In the genomic region with DNA sequence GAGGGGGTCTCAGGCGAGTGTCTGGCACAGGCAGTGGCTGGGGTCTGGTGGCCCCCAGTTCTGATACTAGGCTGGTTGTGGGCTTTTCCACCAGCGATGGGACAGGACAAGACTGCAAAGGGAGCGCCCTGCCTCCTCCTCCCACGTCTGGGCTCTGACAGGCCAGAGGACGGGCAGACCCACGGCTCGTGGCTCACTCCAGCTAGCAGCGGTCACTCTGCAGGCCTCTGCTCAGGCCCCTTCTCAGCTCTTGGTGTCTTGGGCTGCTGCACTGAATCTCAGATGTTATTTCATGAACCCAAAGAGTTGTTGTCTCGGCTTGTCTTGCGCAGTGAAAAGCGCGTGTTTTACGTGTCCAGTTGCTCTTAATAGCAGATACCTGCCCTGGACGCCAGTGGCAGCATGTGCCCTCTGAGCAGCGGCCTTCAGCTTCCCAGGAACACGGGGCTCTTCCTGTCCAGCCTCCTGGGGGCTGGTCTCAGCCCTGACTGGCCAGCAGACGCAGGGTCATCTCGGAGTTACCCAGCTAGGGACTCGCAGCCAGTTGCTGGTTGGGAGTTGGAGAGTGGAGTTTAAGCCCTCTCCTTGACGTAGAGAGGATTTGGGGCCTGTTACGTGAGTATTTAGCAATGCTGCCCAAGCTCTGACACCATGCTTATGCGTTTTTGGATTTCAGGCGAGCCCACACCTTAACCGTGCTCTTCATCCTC, we compare ENCODE assay signal across 26 cellular contexts. TPM values are rescaled to one million over a fixed set of nuclear protein-coding genes. Genes with fewer than 3 reads are reported as not detected.
DNase-seq lines count a peak whose midpoint lies in the region; ATAC-seq and TF ChIP-seq lines count a peak whose summit lies in the region.
"Had no signal": no experiment of that assay in that cellular context is flagged by ENCODE, and none has a peak within 500 bp of the region (broad histone marks: within the 10 kb centered on the region; RNA-seq: fewer than 3 reads in every experiment).

No MANE protein-coding gene starts in this region.

- no peak for ATAC-seq in WTC11
- no peak for ATAC-seq in Right ventricle myocardium superior (ENCODE audit: poor library complexity)
- ATAC-seq in lung (ENCODE audit: insufficient read depth, low FRiP score) = no peak
- ATAC-seq in activated CD8-positive, alpha-beta memory T cell treated with anti-CD3 and anti-CD28 coated beads, Interleukin-2, amount 10 ng/mL, durations not matched to agents 7 days and 5 days = no peak
- ATAC-seq: activated T-cell treated with anti-CD3 and anti-CD28 coated beads, Interleukin-2, amount 50 U/mL, for 72 hours; body of pancreas; HCT116; natural killer cell had no signal

- H3K9me3 ChIP-seq in lung (ENCODE audit: control insufficient read depth in 2 of 2, insufficient read depth in 1 of 2, low read length in 1 of 2) = no peaks in the 10 kb centered on the region
- H3K9me3 ChIP-seq: body of pancreas, MG63, ovary, spleen, upper lobe of right lung had no signal

- no peaks in the 10 kb centered on the region for H3K27me3 Mint-ChIP-seq in WTC11 (ENCODE audit: low read depth)
- no peaks in the 10 kb centered on the region for H3K27me3 Mint-ChIP-seq in type B pancreatic cell
- no peaks in the 10 kb centered on the region for H3K27me3 Mint-ChIP-seq in activated CD8-positive, alpha-beta memory T cell treated with anti-CD3 and anti-CD28 coated beads, Interleukin-2, amount 10 ng/mL, durations not matched to agents 7 days and 5 days

- no peaks in the 10 kb centered on the region for H3K27me3 ChIP-seq in lung (ENCODE audit: control insufficient read depth, insufficient read depth)
- H3K27me3 ChIP-seq: body of pancreas, MG63, ovary, spleen, upper lobe of right lung had no signal

- H3K9me3 Mint-ChIP-seq in WTC11 (no peaks in the 10 kb centered on the region), type B pancreatic cell (no peaks in the 10 kb centered on the region)
- H3K9me3 Mint-ChIP-seq in activated CD8-positive, alpha-beta memory T cell treated with anti-CD3 and anti-CD28 coated beads, Interleukin-2, amount 10 ng/mL, durations not matched to agents 7 days and 5 days (ENCODE audit: low read depth) = no peaks in the 10 kb centered on the region
- H3K9me3 Mint-ChIP-seq: activated T-cell treated with anti-CD3 and anti-CD28 coated beads, Interleukin-2, amount 50 U/mL, for 72 hours; CD14-positive monocyte; natural killer cell had no signal

- H3K4me1 Mint-ChIP-seq in WTC11 = peaks cover 31% of the 10 kb centered on the region
- peaks cover 9% of the 10 kb centered on the region for H3K4me1 Mint-ChIP-seq in type B pancreatic cell (ENCODE audit: unreplicated experiment)
- H3K4me1 Mint-ChIP-seq in activated CD8-positive, alpha-beta memory T cell treated with anti-CD3 and anti-CD28 coated beads, Interleukin-2, amount 10 ng/mL, durations not matched to agents 7 days and 5 days = peaks cover 30% of the 10 kb centered on the region

- peaks cover 0 to 17% of the 10 kb centered on the region in 2 donors for H3K36me3 ChIP-seq in lung (ENCODE audit: control insufficient read depth in 2 of 2, insufficient read depth in 2 of 2, low read length in 2 of 2)
- H3K36me3 ChIP-seq: ovary had no signal

- H3K4me1 ChIP-seq in lung (ENCODE audit: control insufficient read depth in 2 of 2, insufficient read depth in 2 of 2, low read length in 2 of 2) = peaks cover 0 to 2% of the 10 kb centered on the region in 2 donors
- H3K4me1 ChIP-seq: body of pancreas, upper lobe of right lung had no signal

- no peak for TF ChIP-seq CTCF in WTC11 (IDR thresholded peaks at IDR 0.05)
- no peak for TF ChIP-seq CTCF in lung (IDR thresholded peaks at IDR 0.05; ENCODE audit: control extremely low read depth, extremely low read depth)
- TF ChIP-seq CTCF in type B pancreatic cell (conservative IDR thresholded peaks at IDR 0.05) = no peak

- 94 to 95% methylated on average over 24 of the region's 24 CpGs for WGBS in lung, 2 donors

- POLR2A ChIA-PET in WTC11 (lab: Charles Lee) = no interaction called here

- peak overlapping the region; percentile 48 to 71 for H3K27ac ChIP-seq in lung (ENCODE audit: low read depth in 1 of 2, low read length in 1 of 2)
- H3K27ac ChIP-seq: body of pancreas, epithelial cell of prostate, ovary, spleen had no signal

- CTCF ChIA-PET in WTC11 (lab: Charles Lee) = no interaction called here
- CTCF ChIA-PET in activated CD8-positive, alpha-beta memory T cell treated with anti-CD3 and anti-CD28 coated beads, Interleukin-2, amount 10 ng/mL, durations not matched to agents 7 days and 5 days (lab: Charles Lee) = no interaction called here

- 0 out of 2 replicates have a peak overlapping the region, but pooled peaks have one; percentile 53 for H3K27ac Mint-ChIP-seq in WTC11
- peak overlapping the region; percentile 99 for H3K27ac Mint-ChIP-seq in type B pancreatic cell
- H3K27ac Mint-ChIP-seq in activated CD8-positive, alpha-beta memory T cell treated with anti-CD3 and anti-CD28 coated beads, Interleukin-2, amount 10 ng/mL, durations not matched to agents 7 days and 5 days = no peak overlapping the region
- H3K27ac Mint-ChIP-seq: activated T-cell treated with anti-CD3 and anti-CD28 coated beads, Interleukin-2, amount 50 U/mL, for 72 hours; natural killer cell had no signal

- H3K36me3 Mint-ChIP-seq in WTC11 (peaks cover 9% of the 10 kb centered on the region; the same call in 1 of the 2 replicates), type B pancreatic cell (peaks cover 12% of the 10 kb centered on the region)
- H3K36me3 Mint-ChIP-seq in activated CD8-positive, alpha-beta memory T cell treated with anti-CD3 and anti-CD28 coated beads, Interleukin-2, amount 10 ng/mL, durations not matched to agents 7 days and 5 days = peaks cover 3% of the 10 kb centered on the region
- H3K36me3 Mint-ChIP-seq: natural killer cell had no signal

- no peak overlapping the region for H3K4me3 ChIP-seq in lung
- H3K4me3 ChIP-seq: body of pancreas, MG63, ovary, spleen had no signal

- no peak overlapping the region for H3K4me3 Mint-ChIP-seq in WTC11
- no peak overlapping the region for H3K4me3 Mint-ChIP-seq in type B pancreatic cell
- H3K4me3 Mint-ChIP-seq in activated CD8-positive, alpha-beta memory T cell treated with anti-CD3 and anti-CD28 coated beads, Interleukin-2, amount 10 ng/mL, durations not matched to agents 7 days and 5 days = no peak overlapping the region
- H3K4me3 Mint-ChIP-seq: activated T-cell treated with anti-CD3 and anti-CD28 coated beads, Interleukin-2, amount 50 U/mL, for 72 hours; CD14-positive monocyte; natural killer cell had no signal

- intact Hi-C loops in Right ventricle myocardium superior (cut with DNase I) = no loop called here

- DNase-seq in WTC11 (ENCODE audit: low spot score) = no peak
- peak; percentile 50 for DNase-seq in Right ventricle myocardium superior
- DNase-seq in lung (ENCODE audit: low spot score) = no peak
- DNase-seq in type B pancreatic cell (ENCODE audit: extremely low spot score, unreplicated experiment) = no peak
- no peak for DNase-seq in AML-193 (lab: John Stamatoyannopoulos, UW)
- DNase-seq in activated CD4-positive, alpha-beta T cell treated with anti-CD3 and anti-CD28 coated beads for 4 hours = no peak
- DNase-seq in activated CD8-positive, alpha-beta memory T cell treated with anti-CD3 and anti-CD28 coated beads, Interleukin-2, amount 10 ng/mL, durations not matched to agents 7 days and 5 days = no peak
- DNase-seq: activated CD4-positive, alpha-beta T cell treated with anti-CD3 and anti-CD28 coated beads, Interleukin-2, amount 50 U/mL, for 1 hour; activated naive CD4-positive, alpha-beta T cell treated with Interleukin-2 at 50 U/mL for 16 hours; activated T-cell treated with anti-CD3 and anti-CD28 coated beads, Interleukin-2, amount 50 U/mL, for 72 hours; body of pancreas; KG1; MG63; midbrain; natural killer cell; NCI-H1417 treated with DMSO at 0.1 percent for 48 hours; NCI-H2081; NCI-H82; ovary; retina had no signal

TF ChIP-seq in WTC11, 78 proteins besides CTCF, POLR2A, EP300 and RAD21 (continues in another document):
- no peak for TF ChIP-seq RORB (CRISPR knock-in tag; IDR thresholded peaks at IDR 0.05)
- TF ChIP-seq JAZF1 (CRISPR knock-in tag; IDR thresholded peaks at IDR 0.05) = no peak

RNA-seq across cellular contexts. Expression of a gene that starts 9.6 kb away (rescaled TPM):
- total RNA-seq in WTC11 (2021) (49.5 to 56.8 TPM (median 55.2 TPM) in 3 replicates), Right ventricle myocardium superior (25.5 TPM), lung (10 to 100 TPM; 26.8 to 29.4 TPM), type B pancreatic cell (ENCODE audit: low replicate concordance) (33.6 and 46.9 TPM in 2 replicates)
- polyA plus RNA-seq in lung = 10 to 100 TPM; 20.4 to 36.5 TPM
- total RNA-seq in activated CD8-positive, alpha-beta memory T cell treated with anti-CD3 and anti-CD28 coated beads, Interleukin-2, amount 10 ng/mL, durations not matched to agents 7 days and 5 days = 10 to 100 TPM; 26.6 to 31.2 TPM

RNA-seq across cellular contexts. Expression of a gene that starts 17.9 kb away (rescaled TPM):
- total RNA-seq in WTC11 (2021) (13.2 to 17.6 TPM (median 16.6 TPM) in 3 replicates), Right ventricle myocardium superior (0.08 TPM), lung (10 to 100 TPM in 1 of 2 donors, 1 to 10 TPM in 1; 5.8 to 17.6 TPM), type B pancreatic cell (ENCODE audit: low replicate concordance) (25.3 and 66.6 TPM in 2 replicates)
- polyA plus RNA-seq in lung = 10 to 100 TPM in 1 of 2 donors, 1 to 10 TPM in 1; 8.7 to 18.6 TPM
- total RNA-seq in activated CD8-positive, alpha-beta memory T cell treated with anti-CD3 and anti-CD28 coated beads, Interleukin-2, amount 10 ng/mL, durations not matched to agents 7 days and 5 days = 10 to 100 TPM; 33.0 to 79.4 TPM
- total RNA-seq: cerebellum had no signal

RNA-seq across cellular contexts. Expression of a gene that starts 44.9 kb away (rescaled TPM):
- total RNA-seq in WTC11 (2021) (85.2 to 98.9 TPM (median 91.8 TPM) in 3 replicates), Right ventricle myocardium superior (38.6 TPM), lung (10 to 100 TPM; 25.7 to 87.3 TPM), type B pancreatic cell (ENCODE audit: low replicate concordance) (36.2 and 44.0 TPM in 2 replicates)
- polyA plus RNA-seq in lung = 100 to 1,000 TPM in 1 of 2 donors, 10 to 100 TPM in 1; 43.4 to 112 TPM
- 100 to 1,000 TPM in 1 of 2 experiments, 10 to 100 TPM in 1; 96.2 to 198 TPM for total RNA-seq in activated CD8-positive, alpha-beta memory T cell treated with anti-CD3 and anti-CD28 coated beads, Interleukin-2, amount 10 ng/mL, durations not matched to agents 7 days and 5 days

RNA-seq across cellular contexts. Expression of a gene that starts 47.4 kb away (rescaled TPM):
- 59.0 to 67.5 TPM (median 60.4 TPM) in 3 replicates for total RNA-seq in WTC11 (2021)
- total RNA-seq in Right ventricle myocardium superior = 171 TPM
- total RNA-seq in lung = 100 to 1,000 TPM; 152 to 313 TPM
- 100 to 1,000 TPM; 153 to 315 TPM for polyA plus RNA-seq in lung
- total RNA-seq in type B pancreatic cell (ENCODE audit: low replicate concordance) = 84.5 and 128 TPM in 2 replicates
- 100 to 1,000 TPM in 1 of 2 experiments, 10 to 100 TPM in 1; 98.4 to 113 TPM for total RNA-seq in activated CD8-positive, alpha-beta memory T cell treated with anti-CD3 and anti-CD28 coated beads, Interleukin-2, amount 10 ng/mL, durations not matched to agents 7 days and 5 days
